1 cellular context compared by ENCODE assay signal in the genomic region with DNA sequence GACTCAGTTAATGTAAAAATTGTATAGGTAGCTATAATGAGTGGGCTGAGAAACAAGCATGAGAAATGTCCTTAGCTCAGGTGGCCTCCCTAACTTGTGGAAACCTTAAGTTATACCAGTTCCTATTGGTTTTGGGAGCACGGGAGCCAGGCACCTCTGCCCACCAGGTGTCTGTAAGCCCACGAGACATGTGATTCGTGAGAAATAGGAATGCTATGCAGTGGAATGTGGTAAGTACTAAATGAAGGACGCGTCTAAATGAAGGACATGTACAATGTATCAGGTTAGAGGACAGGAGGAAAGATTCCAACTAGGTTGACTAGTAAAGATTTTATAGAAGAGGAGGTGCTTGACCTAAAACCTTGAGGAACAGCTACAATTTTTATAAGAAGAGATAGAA.
TF ChIP-seq lines count a peak whose summit lies in the region.

No MANE protein-coding gene starts in this region.

TF ChIP-seq in HCT116, 20 proteins besides CTCF, POLR2A, EP300 and RAD21 (continued from another document):
- TF ChIP-seq, protein P1, sequence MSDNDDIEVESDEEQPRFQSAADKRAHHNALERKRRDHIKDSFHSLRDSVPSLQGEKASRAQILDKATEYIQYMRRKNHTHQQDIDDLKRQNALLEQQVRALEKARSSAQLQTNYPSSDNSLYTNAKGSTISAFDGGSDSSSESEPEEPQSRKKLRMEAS (IDR thresholded peaks at IDR 0.05) = no peak
- no peak for TF ChIP-seq ZFX (IDR thresholded peaks at IDR 0.05)
